Comparison of ENCODE assay signal across 8 cellular contexts in genomic region chr9:97853056-97853843, GRCh38. TPM values are rescaled to one million over a fixed set of nuclear protein-coding genes. Genes with fewer than 3 reads are reported as not detected.
DNase-seq lines count a peak whose midpoint lies in the region; ATAC-seq and TF ChIP-seq lines count a peak whose summit lies in the region.

FOXE1 (plus strand) TSS chr9:97853226; CDS start chr9:97853915, 689 bp downstream.

- TF ChIP-seq POLR2A in heart left ventricle (IDR thresholded peaks at IDR 0.05) = no peak

- no peak within 1 kb of the TSS for H2BK120ac ChIP-seq in mesendoderm (ENCODE audit: low read depth, low read length)

- DNase-seq in heart left ventricle = no peak
- no peak for DNase-seq in right atrium auricular region (ENCODE audit: low spot score)
- peak in 1 of 2 donors; percentile 56 for DNase-seq in ascending aorta (ENCODE audit: low spot score in 2 of 2)
- no peak for DNase-seq in mesendoderm
- DNase-seq in 8988T = no peak
- no peak for DNase-seq in C1 segment of cervical spinal cord (lab: John Stamatoyannopoulos, UW)

- no peak within 1 kb of the TSS for H4K5ac ChIP-seq in mesendoderm (ENCODE audit: low read length)

- H3K27me3 ChIP-seq in heart left ventricle (peaks cover 83 to 100% (median 97%) of the 10 kb centered on the region in 9 donors), right atrium auricular region (peaks cover 42 to 71% of the 10 kb centered on the region in 2 donors), ascending aorta (peaks cover 31% of the 10 kb centered on the region), mesendoderm (ENCODE audit: insufficient read depth, low read length, poor library complexity) (peaks cover 89% of the 10 kb centered on the region)

- H3K56ac ChIP-seq in mesendoderm (ENCODE audit: low read length) = no peak within 1 kb of the TSS

- H3K36me3 ChIP-seq in heart left ventricle (no peaks in the 10 kb centered on the region), right atrium auricular region (no peaks in the 10 kb centered on the region), ascending aorta (no peaks in the 10 kb centered on the region), mesendoderm (ENCODE audit: control insufficient read depth, insufficient read depth, low read length) (no peaks in the 10 kb centered on the region), urinary bladder (ENCODE audit: insufficient read depth) (no peaks in the 10 kb centered on the region)

- 0 to 1% (median 1%) methylated on average over 2 to 83 of the region's 83 CpGs for WGBS in heart left ventricle, 4 donors
- WGBS in mesendoderm (ENCODE audit: extremely low coverage, insufficient coverage, low lambda C conversion rate) = no CpG with 5 or more reads among the region's 83 CpGs
- WGBS in urinary bladder = 1% methylated on average over 83 of the region's 83 CpGs

- TF ChIP-seq CTCF in heart left ventricle (IDR thresholded peaks at IDR 0.05) (no peak), right atrium auricular region (IDR thresholded peaks at IDR 0.05) (no peak), ascending aorta (IDR thresholded peaks at IDR 0.05) (no peak)

- peak within 1 kb of the TSS; percentile 39 for H3K4me2 ChIP-seq in mesendoderm (ENCODE audit: low read length)

- H3K9ac ChIP-seq in mesendoderm (ENCODE audit: low read length) = no peak within 1 kb of the TSS

- H4K8ac ChIP-seq in mesendoderm (ENCODE audit: low read depth, low read length) = no peak within 1 kb of the TSS

- ATAC-seq in heart left ventricle (peak in 1 of 4 donors; percentile 31), GM18517 (IDR thresholded peaks at IDR 0.05; ENCODE audit: unreplicated experiment) (no peak)

- peaks cover 0 to 54% (median 17%) of the 10 kb centered on the region in 12 donors for H3K4me1 ChIP-seq in heart left ventricle
- peaks cover 0 to 39% of the 10 kb centered on the region in 2 donors for H3K4me1 ChIP-seq in right atrium auricular region
- peaks cover 2 to 5% of the 10 kb centered on the region in 2 donors for H3K4me1 ChIP-seq in ascending aorta
- no peaks in the 10 kb centered on the region for H3K4me1 ChIP-seq in mesendoderm (ENCODE audit: control insufficient read depth, low read depth, low read length)
- no peaks in the 10 kb centered on the region for H3K4me1 ChIP-seq in urinary bladder (ENCODE audit: insufficient read depth)

- H3K18ac ChIP-seq in mesendoderm (ENCODE audit: low read length) = no peak within 1 kb of the TSS

- H3K4me3 ChIP-seq in heart left ventricle (peak within 1 kb of the TSS in 11 of 12 donors; percentile 6 to 53 (median 33)), right atrium auricular region (peak within 1 kb of the TSS in 1 of 2 donors; percentile 44), ascending aorta (peak within 1 kb of the TSS; percentile 42 to 59), mesendoderm (ENCODE audit: low read length) (no peak within 1 kb of the TSS), urinary bladder (ENCODE audit: low read depth, low read length) (peak within 1 kb of the TSS; percentile 51)

- no peak within 1 kb of the TSS for H3K27ac ChIP-seq in heart left ventricle
- H3K27ac ChIP-seq in right atrium auricular region = no peak within 1 kb of the TSS
- H3K27ac ChIP-seq in ascending aorta = no peak within 1 kb of the TSS
- no peak within 1 kb of the TSS for H3K27ac ChIP-seq in mesendoderm (ENCODE audit: low read depth, low read length)
- no peak within 1 kb of the TSS for H3K27ac ChIP-seq in urinary bladder (ENCODE audit: low read depth)

- H3K9me3 ChIP-seq in heart left ventricle (no peaks in the 10 kb centered on the region), right atrium auricular region (no peaks in the 10 kb centered on the region), ascending aorta (no peaks in the 10 kb centered on the region)

- H3K4ac ChIP-seq in mesendoderm (ENCODE audit: low read depth, low read length) = no peak within 1 kb of the TSS

- no peak within 1 kb of the TSS for H2BK15ac ChIP-seq in mesendoderm (replicated peaks; ENCODE audit: low read depth)

- no peak within 1 kb of the TSS for H2AK5ac ChIP-seq in mesendoderm (ENCODE audit: low read length)

- H2BK5ac ChIP-seq in mesendoderm (ENCODE audit: low read length) = no peak within 1 kb of the TSS

- no peak within 1 kb of the TSS for H3K23ac ChIP-seq in mesendoderm (ENCODE audit: low read length)

- H3K79me2 ChIP-seq in mesendoderm (ENCODE audit: control insufficient read depth, insufficient read depth, low read length) = no peaks in the 10 kb centered on the region

- H3K79me1 ChIP-seq in mesendoderm (ENCODE audit: low read length) = no peaks in the 10 kb centered on the region

- intact Hi-C loops in heart left ventricle (cut with DNase I) = no loop called here
- intact Hi-C loops in ascending aorta (cut with DNase I) = no loop called here

RNA-seq across cellular contexts. Expression of gene FOXE1, which starts in this region (rescaled TPM):
- total RNA-seq in heart left ventricle (not detected), right atrium auricular region (not detected), ascending aorta (not detected), urinary bladder (not detected)
- polyA plus RNA-seq in heart left ventricle (not detected), urinary bladder (not detected)
- 0.01 TPM for polyA plus RNA-seq in mesendoderm (2013, experiment 1 of 2)
- 0.04 TPM for polyA plus RNA-seq in mesendoderm (2013, experiment 2 of 2)
